ENCODE assay signal across 27 cellular contexts in the genomic region with DNA sequence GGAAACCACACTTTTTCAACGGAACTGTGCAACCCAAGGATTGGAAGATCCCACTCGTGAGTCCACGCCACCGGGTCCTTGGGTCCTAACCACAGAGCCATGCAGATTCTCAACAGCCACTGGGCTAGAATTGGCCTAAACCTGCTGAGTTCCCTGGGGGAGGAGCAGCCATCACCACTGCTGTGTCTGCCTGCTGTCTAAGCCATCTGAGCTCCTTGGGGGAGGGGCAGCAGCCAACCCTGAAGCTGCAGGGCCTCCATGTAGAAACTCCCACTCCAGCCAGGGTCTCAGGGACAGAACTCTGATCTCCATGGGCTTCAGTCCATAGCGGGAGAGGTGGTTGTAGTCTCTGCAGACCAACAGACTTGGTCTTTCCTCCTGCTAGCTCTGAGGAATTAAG.
"Had no signal": no experiment of that assay in that cellular context is flagged by ENCODE, and none has a peak within 500 bp of the region (broad histone marks: within the 10 kb centered on the region; RNA-seq: fewer than 3 reads in every experiment).

No MANE protein-coding gene starts in this region.

- H2AFZ ChIP-seq: hepatocyte, neural progenitor cell had no signal

- H3K27ac ChIP-seq: coronary artery, gastrocnemius medialis, heart left ventricle, hepatocyte, neural progenitor cell, psoas muscle, sigmoid colon, testis, tibial artery had no signal

- H3K4me1 ChIP-seq: gastrocnemius medialis, heart left ventricle, neural progenitor cell, psoas muscle, sigmoid colon, testis, tibial artery had no signal

- H3K4me2 ChIP-seq: hepatocyte, neural progenitor cell had no signal

- H3K9ac ChIP-seq: neural progenitor cell had no signal

- H3K4me3 ChIP-seq: coronary artery, gastrocnemius medialis, heart left ventricle, hepatocyte, lung, mucosa of descending colon, neural progenitor cell, psoas muscle, sigmoid colon, testis, tibial artery had no signal

- H3K36me3 ChIP-seq: gastrocnemius medialis, heart left ventricle, neural progenitor cell, sigmoid colon, tibial artery had no signal

- ATAC-seq: gastrocnemius medialis; heart left ventricle; left colon; mucosa of descending colon; natural killer cell treated with Interleukin-12 subunit alpha and Interleukin-12 subunit beta and Interleukin-15 and Interleukin-18, amount 100 ng/mL, for 72 hours; psoas muscle; right cardiac atrium; stimulated activated memory B cell treated with anti-CD40 and anti-IgM and Interleukin-4, amounts not matched to agents 10 μg/mL and 1 μg/mL and 100 μg/mL, for 72 hours; stimulated activated naive CD8-positive, alpha-beta T cell treated with anti-CD3 and anti-CD28 coated beads, Interleukin-15, Interleukin-2, amounts not matched to agents 100 U/mL and 50 U/mL, for 24 hours had no signal

- DNase-seq: dermis blood vessel endothelial cell; effector memory CD4-positive, alpha-beta T cell; foreskin fibroblast; gastrocnemius medialis; heart left ventricle; kidney glomerular epithelial cell; left colon; mucosa of descending colon; naive B cell; nucleus accumbens; right cardiac atrium; sigmoid colon; stimulated activated CD4-positive, alpha-beta T cell treated with anti-CD3 and anti-CD28 coated beads, Interleukin-2, amount 100 ng/mL, for 24 hours; stimulated activated CD4-positive, alpha-beta T cell treated with anti-CD3 and anti-CD28 coated beads, Interleukin-4, amount 100 ng/mL, for 24 hours; stimulated activated naive CD8-positive, alpha-beta T cell treated with anti-CD3 and anti-CD28 coated beads, Interleukin-15, Interleukin-2, amounts not matched to agents 100 U/mL and 50 U/mL, for 24 hours; substantia nigra; testis; tibial artery had no signal

- FAIRE-seq: endometrium, islet of Langerhans had no signal

- H3K27me3 ChIP-seq: gastrocnemius medialis, heart left ventricle, hepatocyte, neural progenitor cell, sigmoid colon, testis, tibial artery had no signal

- H3K9me3 ChIP-seq: gastrocnemius medialis, mucosa of descending colon, psoas muscle, sigmoid colon, testis, tibial artery had no signal
